21 cellular contexts compared by ENCODE assay signal in genomic region chr3:114794894-114795630, GRCh38.
"Had no signal": no experiment of that assay in that cellular context is flagged by ENCODE, and none has a peak within 500 bp of the region (broad histone marks: within the 10 kb centered on the region; RNA-seq: fewer than 3 reads in every experiment).

No MANE protein-coding gene starts in this region.

- H3K9me3 Mint-ChIP-seq: dendritic cell treated with granulocyte-macrophage colony-stimulating factor and Interleukin-4, amounts not matched to agents 40 ng/mL and 50 ng/mL, for 4 days; effector memory CD8-positive, alpha-beta T cell; natural killer cell treated with Interleukin-12 subunit alpha and Interleukin-12 subunit beta and Interleukin-15 and Interleukin-18, amount 100 ng/mL, for 72 hours; stimulated activated naive B cell treated with anti-CD40 and anti-IgM and Interleukin-4, amounts not matched to agents 10 μg/mL and 1 μg/mL and 100 μg/mL, for 72 hours had no signal

- H3K4me3 ChIP-seq: esophagus muscularis mucosa, gastrocnemius medialis, left lung, lower lobe of right lung, psoas muscle, stomach, thoracic aorta, transverse colon had no signal

- H3K4me1 ChIP-seq: left lung, lower lobe of right lung, parathyroid adenoma, psoas muscle had no signal

- H3K9ac ChIP-seq: parathyroid adenoma had no signal

- H3K27me3 ChIP-seq: esophagus muscularis mucosa, gastrocnemius medialis, left lung, stomach, transverse colon had no signal

- ATAC-seq: effector memory CD8-positive, alpha-beta T cell; gastrocnemius medialis; left lung; lower lobe of right lung; natural killer cell treated with Interleukin-12 subunit alpha and Interleukin-12 subunit beta and Interleukin-15 and Interleukin-18, amount 100 ng/mL, for 72 hours; psoas muscle; sciatic nerve; stimulated activated naive B cell treated with anti-CD40 and anti-IgM and Interleukin-4, amounts not matched to agents 10 μg/mL and 1 μg/mL and 100 μg/mL, for 72 hours had no signal

- H3K36me3 Mint-ChIP-seq: natural killer cell treated with Interleukin-12 subunit alpha and Interleukin-12 subunit beta and Interleukin-15 and Interleukin-18, amount 100 ng/mL, for 72 hours had no signal

- H3K27ac ChIP-seq: epithelial cell of prostate, esophagus muscularis mucosa, gastrocnemius medialis, left lung, lower lobe of right lung, parathyroid adenoma, psoas muscle, stomach, thoracic aorta, transverse colon had no signal

- H3K27me3 Mint-ChIP-seq: dendritic cell treated with granulocyte-macrophage colony-stimulating factor and Interleukin-4, amounts not matched to agents 40 ng/mL and 50 ng/mL, for 4 days; effector memory CD8-positive, alpha-beta T cell; natural killer cell treated with Interleukin-12 subunit alpha and Interleukin-12 subunit beta and Interleukin-15 and Interleukin-18, amount 100 ng/mL, for 72 hours; stimulated activated naive B cell treated with anti-CD40 and anti-IgM and Interleukin-4, amounts not matched to agents 10 μg/mL and 1 μg/mL and 100 μg/mL, for 72 hours had no signal

- H3K36me3 ChIP-seq: esophagus muscularis mucosa, gastrocnemius medialis, left lung, lower lobe of right lung, stomach, thoracic aorta, transverse colon had no signal

- H2AFZ ChIP-seq: parathyroid adenoma had no signal

- H3K9me3 ChIP-seq: esophagus muscularis mucosa, gastrocnemius medialis, left lung, lower lobe of right lung, psoas muscle, stomach, thoracic aorta, transverse colon had no signal

- H3K4me3 Mint-ChIP-seq: dendritic cell treated with granulocyte-macrophage colony-stimulating factor and Interleukin-4, amounts not matched to agents 40 ng/mL and 50 ng/mL, for 4 days; effector memory CD8-positive, alpha-beta T cell; natural killer cell treated with Interleukin-12 subunit alpha and Interleukin-12 subunit beta and Interleukin-15 and Interleukin-18, amount 100 ng/mL, for 72 hours; stimulated activated naive B cell treated with anti-CD40 and anti-IgM and Interleukin-4, amounts not matched to agents 10 μg/mL and 1 μg/mL and 100 μg/mL, for 72 hours had no signal

- H3K27ac Mint-ChIP-seq: dendritic cell treated with granulocyte-macrophage colony-stimulating factor and Interleukin-4, amounts not matched to agents 40 ng/mL and 50 ng/mL, for 4 days; effector memory CD8-positive, alpha-beta T cell; natural killer cell treated with Interleukin-12 subunit alpha and Interleukin-12 subunit beta and Interleukin-15 and Interleukin-18, amount 100 ng/mL, for 72 hours; stimulated activated naive B cell treated with anti-CD40 and anti-IgM and Interleukin-4, amounts not matched to agents 10 μg/mL and 1 μg/mL and 100 μg/mL, for 72 hours had no signal

- DNase-seq: effector memory CD8-positive, alpha-beta T cell; gastrocnemius medialis; left lung; lower lobe of right lung; mesenchymal stem cell; midbrain; psoas muscle; retina; stimulated activated CD4-positive, alpha-beta T cell treated with anti-CD3 and anti-CD28 coated beads, Interleukin-2, amount 100 ng/mL, for 24 hours; stimulated activated CD4-positive, alpha-beta T cell treated with anti-CD3 and anti-CD28 coated beads, Interleukin-4, amount 100 ng/mL, for 4 hours; stimulated activated naive B cell treated with anti-CD40 and anti-IgM and Interleukin-4, amounts not matched to agents 10 μg/mL and 1 μg/mL and 100 μg/mL, for 72 hours; stomach; substantia nigra; transverse colon had no signal
